Comparison of ENCODE assay signal across 16 cellular contexts in the genomic region with DNA sequence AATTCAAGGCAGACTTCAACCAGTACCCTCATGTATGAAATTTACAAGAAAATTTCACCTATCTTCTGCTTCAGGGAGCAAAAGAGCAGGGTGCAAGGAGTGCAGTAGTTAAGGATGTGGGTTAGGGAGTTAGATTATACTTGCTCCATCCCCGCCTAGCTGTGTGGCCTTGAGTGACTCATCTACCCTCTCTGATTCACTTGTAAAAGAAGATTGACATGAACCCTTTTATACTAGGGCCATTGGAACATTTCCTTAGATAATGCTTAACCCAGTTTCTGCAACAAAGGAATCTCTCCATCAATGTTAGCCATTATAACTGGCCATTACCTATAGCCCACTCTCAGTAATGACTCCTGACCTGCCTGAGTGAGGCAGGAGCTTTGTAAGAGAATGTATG. TPM values are rescaled to one million over a fixed set of nuclear protein-coding genes. Genes with fewer than 3 reads are reported as not detected.
DNase-seq lines count a peak whose midpoint lies in the region; ATAC-seq, FAIRE-seq and TF ChIP-seq lines count a peak whose summit lies in the region.
"Had no signal": no experiment of that assay in that cellular context is flagged by ENCODE, and none has a peak within 500 bp of the region (broad histone marks: within the 10 kb centered on the region; RNA-seq: fewer than 3 reads in every experiment).

No MANE protein-coding gene starts in this region.

- CTCF ChIA-PET in OCI-LY7 (lab: Charles Lee; ENCODE audit: unreplicated experiment), result no interaction called here

- no peak overlapping the region for H3K4me3 ChIP-seq in dorsolateral prefrontal cortex
- no peak overlapping the region for H3K4me3 ChIP-seq in tibial nerve
- no peak overlapping the region for H3K4me3 ChIP-seq in OCI-LY7 (ENCODE audit: low read depth, low read length, poor library complexity, severe bottlenecking)
- no peak overlapping the region for H3K4me3 ChIP-seq in prostate gland
- H3K4me3 ChIP-seq in right lobe of liver, result no peak overlapping the region
- H3K4me3 ChIP-seq: SJSA1 had no signal

- H3K27ac ChIP-seq in dorsolateral prefrontal cortex (peak overlapping the region in 43 of 59 donors; percentile 1 to 86 (median 61)), tibial nerve (peak overlapping the region in 3 of 4 donors; percentile 31 to 88 (median 86)), OCI-LY7 (ENCODE audit: low read depth, low read length, poor library complexity, severe bottlenecking) (no peak overlapping the region), prostate gland (no peak overlapping the region), right lobe of liver (no peak overlapping the region)
- H3K27ac ChIP-seq: KMS-11, SJSA1 had no signal

- no peaks in the 10 kb centered on the region for H3K9me3 ChIP-seq in tibial nerve
- no peaks in the 10 kb centered on the region for H3K9me3 ChIP-seq in OCI-LY7 (ENCODE audit: low read length)
- no peaks in the 10 kb centered on the region for H3K9me3 ChIP-seq in prostate gland
- no peaks in the 10 kb centered on the region for H3K9me3 ChIP-seq in right lobe of liver
- H3K9me3 ChIP-seq: SJSA1 had no signal

- TF ChIP-seq POLR2A in tibial nerve (IDR thresholded peaks at IDR 0.05) (no peak), prostate gland (IDR thresholded peaks at IDR 0.05) (no peak), right lobe of liver (IDR thresholded peaks at IDR 0.05) (no peak)

- BruUV-seq in OCI-LY7 (replicated peaks; lab: Mats Ljungman, UMichigan), result no TSS peak

- H3K4me1 ChIP-seq in tibial nerve (peaks cover 0 to 56% (median 19%) of the 10 kb centered on the region in 4 donors), OCI-LY7 (ENCODE audit: insufficient read depth, low read length, poor library complexity, severe bottlenecking) (no peaks in the 10 kb centered on the region), prostate gland (replicated peaks) (no peaks in the 10 kb centered on the region), right lobe of liver (no peaks in the 10 kb centered on the region)
- H3K4me1 ChIP-seq: SJSA1 had no signal

- DNase-seq in RCC 7860 (ENCODE audit: low spot score) (peak; percentile 73), dorsolateral prefrontal cortex (no peak), kidney tubule cell (ENCODE audit: low spot score) (peak; percentile 83), tibial nerve (ENCODE audit: low spot score in 2 of 2) (no peak), OCI-LY7 (ENCODE audit: low spot score) (no peak), prostate gland (ENCODE audit: low spot score) (no peak), right lobe of liver (no peak)
- DNase-seq: AML-193, DMS79 treated with DMSO at 0.1 percent for 48 hours, NCI-H1417 treated with DMSO at 0.1 percent for 48 hours, NCI-H187 treated with DMSO at 0.1 percent for 48 hours, NCI-H345, NCI-H524 treated with DMSO at 0.1 percent for 48 hours had no signal

- 39 to 55% methylated on average over 1 of the region's 1 CpG for WGBS in tibial nerve, 2 donors
- WGBS in prostate gland, result 93% methylated on average over 1 of the region's 1 CpG
- WGBS in right lobe of liver (ENCODE audit: insufficient coverage, low coverage, low lambda C conversion rate, missing lambda C conversion rate), result 50% methylated on average over 1 of the region's 1 CpG

- no peaks in the 10 kb centered on the region for H3K79me2 ChIP-seq in OCI-LY7 (ENCODE audit: insufficient read depth, low read depth, low read length)

- TF ChIP-seq CTCF in dorsolateral prefrontal cortex (IDR thresholded peaks at IDR 0.05 in 54 of 56, conservative IDR thresholded peaks at IDR 0.05 in 2 of 56; ENCODE audit: low read depth in 1 of 56, partially characterized antibody in 56 of 56), result no peak
- TF ChIP-seq CTCF in tibial nerve (IDR thresholded peaks at IDR 0.05), result no peak
- TF ChIP-seq CTCF in OCI-LY7 (conservative IDR thresholded peaks at IDR 0.05; ENCODE audit: low read length), result no peak
- TF ChIP-seq CTCF in prostate gland (IDR thresholded peaks at IDR 0.05), result no peak
- no peak for TF ChIP-seq CTCF in right lobe of liver (IDR thresholded peaks at IDR 0.05)

- ATAC-seq in right lobe of liver, result no peak

- H3K36me3 ChIP-seq in tibial nerve, result no peaks in the 10 kb centered on the region
- H3K36me3 ChIP-seq in OCI-LY7 (ENCODE audit: insufficient read depth, low read length), result no peaks in the 10 kb centered on the region
- H3K36me3 ChIP-seq in prostate gland, result no peaks in the 10 kb centered on the region
- no peaks in the 10 kb centered on the region for H3K36me3 ChIP-seq in right lobe of liver
- H3K36me3 ChIP-seq: SJSA1 had no signal

- no peak for TF ChIP-seq EP300 in tibial nerve (IDR thresholded peaks at IDR 0.05)

- POLR2A ChIA-PET in OCI-LY7 (lab: Charles Lee), result no interaction called here

- no peaks in the 10 kb centered on the region for H4K20me1 ChIP-seq in OCI-LY7 (ENCODE audit: insufficient read depth, low read length)

- no peaks in the 10 kb centered on the region for H3K9me2 ChIP-seq in OCI-LY7 (ENCODE audit: insufficient read depth, low read length)

- H3K4me2 ChIP-seq in OCI-LY7 (ENCODE audit: low read length), result no peak overlapping the region
- H3K4me2 ChIP-seq: KMS-11 had no signal

- no peak overlapping the region for H2AFZ ChIP-seq in OCI-LY7 (ENCODE audit: low read length)

- peak; percentile 93 for FAIRE-seq in RCC 7860 (lab: Jason Lieb, UNC)
- FAIRE-seq: G401.6 had no signal

- H3K27me3 ChIP-seq in dorsolateral prefrontal cortex (no peaks in the 10 kb centered on the region), tibial nerve (no peaks in the 10 kb centered on the region), prostate gland (replicated peaks; ENCODE audit: insufficient read depth) (no peaks in the 10 kb centered on the region), right lobe of liver (no peaks in the 10 kb centered on the region)
- H3K27me3 ChIP-seq: SJSA1 had no signal

- intact Hi-C loops in dorsolateral prefrontal cortex (cut with DNase I) (no loop called here), OCI-LY7 (cut with micrococcal nuclease; ENCODE audit: unreplicated experiment) (no loop called here), prostate gland (cut with DNase I) (no loop called here), right lobe of liver (cut with DNase I) (no loop called here)

RNA-seq across cellular contexts. Expression of gene HSPA12A, which starts 10.2 kb away (rescaled TPM):
- total RNA-seq in dorsolateral prefrontal cortex, result 100 to 1,000 TPM in 118 of 120 experiments, 10 to 100 TPM in 2; 81.7 to 241 (median 174) TPM
- total RNA-seq in tibial nerve, result 100 to 1,000 TPM; 125 to 187 (median 147) TPM
- not detected in 2 replicates for total RNA-seq in OCI-LY7 (2014; rRNA removed; shearing (Covaris generic))
- 3.3 and 3.7 TPM in 2 replicates for total RNA-seq in OCI-LY7 (2022)
- 10 to 100 TPM in 1 of 2 donors, 1 to 10 TPM in 1; 5.7 to 19.4 TPM for total RNA-seq in prostate gland
- 1 to 10 TPM; 2.3 to 4.2 (median 2.9) TPM for total RNA-seq in right lobe of liver

Comparison
In these comparisons a context has a peak if more than half of its experiments do, and no peak if none do; other contexts are left out.
1. DNase-seq: peak in RCC 7860 (single experiment) and kidney tubule cell (single experiment); none in dorsolateral prefrontal cortex (0 of 10), tibial nerve (0 of 2), OCI-LY7 (single experiment), prostate gland (single experiment) and right lobe of liver (0 of 3).
2. H3K27ac ChIP-seq: peak in dorsolateral prefrontal cortex (43 of 59) and tibial nerve (3 of 4); none in OCI-LY7 (single experiment), prostate gland (0 of 2) and right lobe of liver (0 of 3).
3. RNA of gene HSPA12A, which starts 10.2 kb away (total RNA-seq): 81.7 to 241 TPM in dorsolateral prefrontal cortex and 125 to 187 TPM in tibial nerve; 5.7 to 19.4 TPM in prostate gland, 3.3 to 3.7 TPM in OCI-LY7 and 2.3 to 4.2 TPM in right lobe of liver; every median in the first group is over 4 times any median in the second.